In the genomic region with DNA sequence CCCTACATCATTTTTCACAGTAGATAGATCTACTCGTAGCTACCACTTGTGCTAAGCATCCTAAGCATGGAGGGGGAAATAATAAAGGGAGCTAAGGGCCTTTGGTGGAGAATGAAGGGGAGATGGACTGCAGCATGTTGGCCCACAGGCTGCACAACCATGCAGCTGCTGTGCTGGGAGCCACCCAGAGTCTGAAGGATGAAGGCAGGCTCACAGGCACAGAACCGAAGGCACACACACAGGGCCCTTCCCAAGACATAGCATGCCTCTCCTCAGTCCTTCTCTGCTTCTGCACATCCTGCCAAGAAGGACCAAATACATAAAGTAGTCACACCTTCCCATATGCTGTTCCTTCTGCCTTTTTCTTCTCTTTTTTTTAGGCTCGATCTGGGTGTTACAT, we compare ENCODE assay signal across 22 cellular contexts. TPM values are rescaled to one million over a fixed set of nuclear protein-coding genes. Genes with fewer than 3 reads are reported as not detected.
DNase-seq lines count a peak whose midpoint lies in the region; ATAC-seq, FAIRE-seq and TF ChIP-seq lines count a peak whose summit lies in the region.
"Had no signal": no experiment of that assay in that cellular context is flagged by ENCODE, and none has a peak within 500 bp of the region (broad histone marks: within the 10 kb centered on the region; RNA-seq: fewer than 3 reads in every experiment).

No MANE protein-coding gene starts in this region.

- no peak for DNase-seq in RWPE2 (ENCODE audit: low spot score)
- DNase-seq in gastrocnemius medialis: no peak
- no peak for DNase-seq in NCI-H1694 treated with DMSO at 0.1 percent for 48 hours (lab: John Stamatoyannopoulos, UW)
- no peak for DNase-seq in frontal cortex (ENCODE audit: low spot score in 2 of 2)
- no peak for DNase-seq in NCI-H1092 (lab: John Stamatoyannopoulos, UW)
- DNase-seq: ACHN; activated CD4-positive, alpha-beta T cell treated with anti-CD3 and anti-CD28 coated beads, Interleukin-2, amount 50 U/mL, for 1 hour; activated CD8-positive, alpha-beta memory T cell treated with anti-CD3 and anti-CD28 coated beads, Interleukin-2, amount 50 U/mL, for 48 hours; activated effector memory CD4-positive, alpha-beta T cell treated with anti-CD3 and anti-CD28 coated beads, Interleukin-2, amount 50 U/mL, for 16 hours; activated naive CD8-positive, alpha-beta T cell treated with anti-CD3 and anti-CD28 coated beads, Interleukin-2, amount 50 U/mL, for 24 hours; cortex of kidney; GOT3; KBM-7; NCI-H187 treated with DMSO at 0.1 percent for 48 hours; NCI-H226; PC-3; T-helper 2 cell had no signal

- H3K9me3 ChIP-seq in RWPE2 (ENCODE audit: severe bottlenecking): no peaks in the 10 kb centered on the region
- no peaks in the 10 kb centered on the region for H3K9me3 ChIP-seq in gastroesophageal sphincter
- H3K9me3 ChIP-seq in gastrocnemius medialis: no peaks in the 10 kb centered on the region
- H3K9me3 ChIP-seq: suprapubic skin had no signal

- no peak for TF ChIP-seq EP300 in gastroesophageal sphincter (IDR thresholded peaks at IDR 0.05)

- TF ChIP-seq CTCF in RWPE2 (IDR thresholded peaks at IDR 0.05; ENCODE audit: poor library complexity, severe bottlenecking): no peak
- TF ChIP-seq CTCF in gastroesophageal sphincter (IDR thresholded peaks at IDR 0.05): no peak
- TF ChIP-seq CTCF in gastrocnemius medialis (IDR thresholded peaks at IDR 0.05 in 4 of 5, conservative IDR thresholded peaks at IDR 0.05 in 1 of 5): no peak

- H3K4me3 ChIP-seq in ACC112 (ENCODE audit: low read depth, low read length) (no peak overlapping the region), RWPE2 (ENCODE audit: severe bottlenecking) (no peak overlapping the region), gastroesophageal sphincter (no peak overlapping the region), gastrocnemius medialis (no peak overlapping the region)
- H3K4me3 ChIP-seq: suprapubic skin had no signal

- peak overlapping the region; percentile 12; the same call in 1 of the 2 replicates for H3K27ac ChIP-seq in ACC112 (ENCODE audit: low read depth, low read length)
- peak overlapping the region; percentile 66 for H3K27ac ChIP-seq in RWPE2 (ENCODE audit: poor library complexity, severe bottlenecking)
- H3K27ac ChIP-seq in gastroesophageal sphincter: peak overlapping the region in 3 of 4 donors; percentile 18 to 44 (median 25)
- H3K27ac ChIP-seq in gastrocnemius medialis: peak overlapping the region; percentile 60 to 95 (median 67)

- no peaks in the 10 kb centered on the region for H3K27me3 ChIP-seq in ACC112 (ENCODE audit: insufficient read depth, low read length)
- no peaks in the 10 kb centered on the region for H3K27me3 ChIP-seq in RWPE2 (ENCODE audit: insufficient read depth, poor library complexity, severe bottlenecking)
- H3K27me3 ChIP-seq in gastroesophageal sphincter: no peaks in the 10 kb centered on the region
- H3K27me3 ChIP-seq in gastrocnemius medialis: no peaks in the 10 kb centered on the region
- H3K27me3 ChIP-seq: suprapubic skin had no signal

- H3K4me1 ChIP-seq in ACC112 (ENCODE audit: control insufficient read depth, insufficient read depth, low read length, unreplicated experiment) (peaks cover 50% of the 10 kb centered on the region), RWPE2 (ENCODE audit: insufficient read depth, poor library complexity, severe bottlenecking) (peaks cover 26% of the 10 kb centered on the region), gastroesophageal sphincter (peaks cover 9 to 94% (median 37%) of the 10 kb centered on the region in 3 donors), gastrocnemius medialis (peaks cover 72 to 82% of the 10 kb centered on the region in 2 donors)

- TF ChIP-seq POLR2A in gastroesophageal sphincter (IDR thresholded peaks at IDR 0.05) (no peak), gastrocnemius medialis (IDR thresholded peaks at IDR 0.05) (no peak)

- H2AFZ ChIP-seq in ACC112 (ENCODE audit: low read length, unreplicated experiment): no peak overlapping the region

- 60 to 88% methylated on average over 1 to 3 of the region's 3 CpGs for WGBS in gastroesophageal sphincter (ENCODE audit: low coverage in 1 of 2), 2 donors

- FAIRE-seq in frontal cortex (lab: Jason Lieb, UNC): no peak

- H3K36me3 ChIP-seq in ACC112 (ENCODE audit: insufficient read depth, low read length) (peaks cover 9% of the 10 kb centered on the region; the same call in 1 of the 2 replicates), RWPE2 (ENCODE audit: low read depth) (peaks cover 38% of the 10 kb centered on the region), gastroesophageal sphincter (peaks cover 0 to 15% of the 10 kb centered on the region in 2 donors), gastrocnemius medialis (no peaks in the 10 kb centered on the region)
- H3K36me3 ChIP-seq: suprapubic skin had no signal

- intact Hi-C loops in gastrocnemius medialis (cut with DNase I; ENCODE audit: low total_unique reads): loop anchor here (10.0 kb wide), 1 partner anchor 1163 kb away; a partner anchor contains a TSS

- ATAC-seq in RWPE2 (ENCODE audit: low read depth) (no peak), gastroesophageal sphincter (no peak), gastrocnemius medialis (no peak), HG02938 (IDR thresholded peaks at IDR 0.05; ENCODE audit: unreplicated experiment) (no peak)
- ATAC-seq: activated naive CD8-positive, alpha-beta T cell treated with anti-CD3 and anti-CD28 coated beads, Interleukin-2, amount 50 U/mL, for 24 hours; natural killer cell treated with Interleukin-12 subunit alpha and Interleukin-12 subunit beta and Interleukin-15 and Interleukin-18, amount 100 ng/mL, for 72 hours; PC-3 had no signal

- in situ Hi-C loops in gastrocnemius medialis (cut with MboI; ENCODE audit: low sequenced_read_pairs in 4 of 4): no loop called here

- H3K79me2 ChIP-seq in ACC112 (ENCODE audit: control insufficient read depth, insufficient read depth, low read length, unreplicated experiment): peaks cover 69% of the 10 kb centered on the region

RNA-seq across cellular contexts. Expression of a gene that starts 6.6 kb away (rescaled TPM):
- total RNA-seq in gastroesophageal sphincter (10 to 100 TPM; 29.7 to 90.3 (median 44.5) TPM), gastrocnemius medialis (10 to 100 TPM; 13.2 to 21.3 (median 16.6) TPM), frontal cortex (26.1 TPM)

RNA-seq across cellular contexts. Expression of a gene that starts 31.0 kb away (rescaled TPM):
- total RNA-seq in gastroesophageal sphincter (10 to 100 TPM; 64.5 to 80.8 (median 68.5) TPM), gastrocnemius medialis (100 to 1,000 TPM in 1 of 4 donors, 10 to 100 TPM in 3; 47.1 to 105 (median 62.3) TPM), frontal cortex (77.0 TPM)

RNA-seq across cellular contexts. Expression of a gene that starts 38.1 kb away (rescaled TPM):
- total RNA-seq in gastroesophageal sphincter: 10 to 100 TPM in 1 of 4 donors, 1 to 10 TPM in 3; 6.1 to 16.6 (median 6.6) TPM
- 1 to 10 TPM; 2.1 to 5.1 (median 2.9) TPM for total RNA-seq in gastrocnemius medialis
- total RNA-seq in frontal cortex: 3.3 TPM

RNA-seq across cellular contexts. Expression of a gene that starts 44.3 kb away (rescaled TPM):
- total RNA-seq in gastroesophageal sphincter (10 to 100 TPM; 50.9 to 86.4 (median 72.9) TPM), gastrocnemius medialis (10 to 100 TPM; 24.3 to 67.2 (median 37.3) TPM), frontal cortex (28.1 TPM)

RNA-seq across cellular contexts. Expression of a gene that starts 50.3 kb away (rescaled TPM):
- total RNA-seq in gastroesophageal sphincter (100 to 1,000 TPM; 336 to 863 (median 437) TPM), gastrocnemius medialis (100 to 1,000 TPM; 132 to 244 (median 220) TPM), frontal cortex (6.5 TPM)

Comparison
In these comparisons a context has a peak if more than half of its experiments do, and no peak if none do; other contexts are left out.
1. H3K27ac ChIP-seq: peak in every context shown above with its lines; median percentile 67 in gastrocnemius medialis; 66 in RWPE2; 25 in gastroesophageal sphincter; 12 in ACC112.